In the genomic region with DNA sequence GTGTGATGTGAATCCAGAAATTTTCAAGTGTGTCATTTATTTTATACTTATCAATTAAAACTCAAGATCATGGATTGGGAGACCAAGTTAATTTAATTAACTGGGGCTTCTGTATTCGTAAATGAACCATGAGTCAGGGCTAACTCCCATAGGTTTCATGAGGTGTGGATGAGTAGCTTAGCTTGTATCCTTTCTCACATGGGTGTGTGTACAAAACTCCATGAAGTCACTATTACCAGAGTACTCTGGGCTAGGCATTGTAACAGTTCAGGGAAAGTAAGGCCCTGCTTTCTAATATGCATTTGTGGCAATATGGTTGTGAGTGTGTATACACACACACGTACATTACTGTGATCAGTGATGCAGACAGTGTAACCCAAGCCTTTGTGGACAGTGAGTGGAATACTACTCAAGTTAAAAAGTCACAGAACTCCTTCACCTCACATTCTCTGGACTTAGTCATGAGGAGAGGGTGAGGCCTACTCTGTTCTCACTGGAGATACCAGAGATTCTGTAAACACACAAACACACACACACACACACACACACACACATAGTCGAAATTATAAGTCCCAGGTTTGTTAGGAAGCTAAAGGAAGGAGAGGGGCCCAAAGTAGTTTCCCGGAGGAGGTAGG, we compare ENCODE assay signal across 15 cellular contexts. TPM values are rescaled to one million over a fixed set of nuclear protein-coding genes. Genes with fewer than 3 reads are reported as not detected.
DNase-seq lines count a peak whose midpoint lies in the region; ATAC-seq and TF ChIP-seq lines count a peak whose summit lies in the region.
"Had no signal": no experiment of that assay in that cellular context is flagged by ENCODE, and none has a peak within 500 bp of the region (broad histone marks: within the 10 kb centered on the region; RNA-seq: fewer than 3 reads in every experiment).

No MANE protein-coding gene starts in this region.

- peak overlapping the region; percentile 71 for H3K27ac Mint-ChIP-seq in activated CD8-positive, alpha-beta T cell treated with anti-CD3 and anti-CD28 coated beads for 36 hours
- H3K27ac Mint-ChIP-seq in activated CD8-positive, alpha-beta T cell treated with anti-CD3 and anti-CD28 coated beads, Interleukin-2, amount 10 ng/mL, durations not matched to agents 7 days and 5 days = no peak overlapping the region
- H3K27ac Mint-ChIP-seq in stimulated activated naive B cell treated with anti-CD40 and anti-IgM and Interleukin-4, amounts not matched to agents 10 μg/mL and 1 μg/mL and 100 μg/mL, for 72 hours = peak overlapping the region; percentile 15

- peaks cover 43% of the 10 kb centered on the region for H3K36me3 ChIP-seq in adipocyte (ENCODE audit: control insufficient read depth, insufficient read depth, low read length, severe bottlenecking)

- no peak for DNase-seq in activated CD8-positive, alpha-beta T cell treated with anti-CD3 and anti-CD28 coated beads for 36 hours
- no peak for DNase-seq in activated CD8-positive, alpha-beta T cell treated with anti-CD3 and anti-CD28 coated beads, Interleukin-2, amount 10 ng/mL, durations not matched to agents 7 days and 5 days
- DNase-seq in adipocyte (ENCODE audit: low read depth) (peak; percentile 33), glomerular visceral epithelial cell (ENCODE audit: extremely low spot score) (peak; percentile 79), GM10248 (ENCODE audit: extremely low spot score) (no peak), activated gamma-delta T cell treated with Interleukin-2 at 50 U/mL for 16 hours (no peak)
- no peak for DNase-seq in stimulated activated naive B cell treated with anti-CD40 and anti-IgM and Interleukin-4, amounts not matched to agents 10 μg/mL and 1 μg/mL and 100 μg/mL, for 72 hours
- DNase-seq: activated effector memory CD4-positive, alpha-beta T cell treated with anti-CD3 and anti-CD28 coated beads, Interleukin-2, amount 50 U/mL, for 16 hours; esophagus squamous epithelium; kidney; NCI-H1417 treated with DMSO at 0.1 percent for 48 hours; NCI-H82; upper lobe of left lung had no signal

- H3K4me1 ChIP-seq in adipocyte (ENCODE audit: control insufficient read depth, insufficient read depth, low read length) = peaks cover 44% of the 10 kb centered on the region

- CTCF ChIA-PET in activated CD8-positive, alpha-beta T cell treated with anti-CD3 and anti-CD28 coated beads for 36 hours (lab: Charles Lee) = interaction anchor here (1.0 to 1.4 kb wide), 3 partner anchors 9 to 510 kb away, joined by 3 to 5 read pairs (median 3); no protein-coding TSS in a partner anchor
- CTCF ChIA-PET in activated CD8-positive, alpha-beta T cell treated with anti-CD3 and anti-CD28 coated beads, Interleukin-2, amount 10 ng/mL, durations not matched to agents 7 days and 5 days (lab: Charles Lee) = interaction anchor here (1.4 kb wide), 1 partner anchor 26 kb away, joined by 4 read pairs; no protein-coding TSS in a partner anchor
- CTCF ChIA-PET in GM10248 (lab: Yijun Ruan, JAX) = interaction anchor here (0.6 to 1.6 kb wide), 4 partner anchors 8 to 42 kb away, joined by 3 to 4 read pairs (median 3); no protein-coding TSS in a partner anchor

- ATAC-seq in activated CD8-positive, alpha-beta T cell treated with anti-CD3 and anti-CD28 coated beads for 36 hours = no peak
- ATAC-seq in activated CD8-positive, alpha-beta T cell treated with anti-CD3 and anti-CD28 coated beads, Interleukin-2, amount 10 ng/mL, durations not matched to agents 7 days and 5 days = no peak
- no peak for ATAC-seq in stimulated activated naive B cell treated with anti-CD40 and anti-IgM and Interleukin-4, amounts not matched to agents 10 μg/mL and 1 μg/mL and 100 μg/mL, for 72 hours (replicated peaks)
- ATAC-seq in HG02678 (IDR thresholded peaks at IDR 0.05; ENCODE audit: unreplicated experiment) = no peak
- ATAC-seq: A549 had no signal

- H3K27me3 ChIP-seq in adipocyte (replicated peaks; ENCODE audit: control insufficient read depth, insufficient read depth, low read length) = no peaks in the 10 kb centered on the region
- H3K27me3 ChIP-seq: esophagus squamous epithelium, upper lobe of left lung had no signal

- no peak overlapping the region for H3K4me3 Mint-ChIP-seq in activated CD8-positive, alpha-beta T cell treated with anti-CD3 and anti-CD28 coated beads for 36 hours
- H3K4me3 Mint-ChIP-seq in activated CD8-positive, alpha-beta T cell treated with anti-CD3 and anti-CD28 coated beads, Interleukin-2, amount 10 ng/mL, durations not matched to agents 7 days and 5 days = no peak overlapping the region
- peak overlapping the region; percentile 3 to 28 for H3K4me3 Mint-ChIP-seq in stimulated activated naive B cell treated with anti-CD40 and anti-IgM and Interleukin-4, amounts not matched to agents 10 μg/mL and 1 μg/mL and 100 μg/mL, for 72 hours

- H3K4me3 ChIP-seq in adipocyte (ENCODE audit: low read length) = no peak overlapping the region
- H3K4me3 ChIP-seq: A549, esophagus squamous epithelium, upper lobe of left lung had no signal

- no peaks in the 10 kb centered on the region for H3K27me3 Mint-ChIP-seq in activated CD8-positive, alpha-beta T cell treated with anti-CD3 and anti-CD28 coated beads for 36 hours
- no peaks in the 10 kb centered on the region for H3K27me3 Mint-ChIP-seq in activated CD8-positive, alpha-beta T cell treated with anti-CD3 and anti-CD28 coated beads, Interleukin-2, amount 10 ng/mL, durations not matched to agents 7 days and 5 days (ENCODE audit: low read depth)
- no peaks in the 10 kb centered on the region for H3K27me3 Mint-ChIP-seq in stimulated activated naive B cell treated with anti-CD40 and anti-IgM and Interleukin-4, amounts not matched to agents 10 μg/mL and 1 μg/mL and 100 μg/mL, for 72 hours

- H3K9ac ChIP-seq in adipocyte (ENCODE audit: low read length) = no peak overlapping the region

- intact Hi-C loops in activated CD8-positive, alpha-beta T cell treated with anti-CD3 and anti-CD28 coated beads for 36 hours (cut with micrococcal nuclease) = no loop called here

- no peaks in the 10 kb centered on the region for H3K9me3 ChIP-seq in adipocyte (ENCODE audit: control insufficient read depth, low read length)
- H3K9me3 ChIP-seq: A549, esophagus squamous epithelium, upper lobe of left lung had no signal

- TF ChIP-seq CTCF in activated CD8-positive, alpha-beta T cell treated with anti-CD3 and anti-CD28 coated beads for 36 hours (IDR thresholded peaks at IDR 0.05) = no peak
- TF ChIP-seq CTCF in GM10248 (IDR thresholded peaks at IDR 0.05; ENCODE audit: control extremely low read depth, extremely low read depth, low read depth, missing control alignments) = no peak

- H3K4me1 Mint-ChIP-seq in activated CD8-positive, alpha-beta T cell treated with anti-CD3 and anti-CD28 coated beads for 36 hours (ENCODE audit: low read depth) = peaks cover 23% of the 10 kb centered on the region
- peaks cover 2% of the 10 kb centered on the region for H3K4me1 Mint-ChIP-seq in activated CD8-positive, alpha-beta T cell treated with anti-CD3 and anti-CD28 coated beads, Interleukin-2, amount 10 ng/mL, durations not matched to agents 7 days and 5 days (ENCODE audit: low read depth)
- peaks cover 25 to 36% of the 10 kb centered on the region in 2 donors for H3K4me1 Mint-ChIP-seq in stimulated activated naive B cell treated with anti-CD40 and anti-IgM and Interleukin-4, amounts not matched to agents 10 μg/mL and 1 μg/mL and 100 μg/mL, for 72 hours

- H3K9me3 Mint-ChIP-seq in activated CD8-positive, alpha-beta T cell treated with anti-CD3 and anti-CD28 coated beads for 36 hours = no peaks in the 10 kb centered on the region
- H3K9me3 Mint-ChIP-seq in activated CD8-positive, alpha-beta T cell treated with anti-CD3 and anti-CD28 coated beads, Interleukin-2, amount 10 ng/mL, durations not matched to agents 7 days and 5 days (ENCODE audit: insufficient read depth) = no peaks in the 10 kb centered on the region
- H3K9me3 Mint-ChIP-seq in stimulated activated naive B cell treated with anti-CD40 and anti-IgM and Interleukin-4, amounts not matched to agents 10 μg/mL and 1 μg/mL and 100 μg/mL, for 72 hours = no peaks in the 10 kb centered on the region

- H3K36me3 Mint-ChIP-seq in activated CD8-positive, alpha-beta T cell treated with anti-CD3 and anti-CD28 coated beads for 36 hours (ENCODE audit: low read depth) = peaks cover 37% of the 10 kb centered on the region
- peaks cover 40% of the 10 kb centered on the region for H3K36me3 Mint-ChIP-seq in activated CD8-positive, alpha-beta T cell treated with anti-CD3 and anti-CD28 coated beads, Interleukin-2, amount 10 ng/mL, durations not matched to agents 7 days and 5 days (ENCODE audit: low read depth)
- peaks cover 34 to 48% of the 10 kb centered on the region in 2 donors for H3K36me3 Mint-ChIP-seq in stimulated activated naive B cell treated with anti-CD40 and anti-IgM and Interleukin-4, amounts not matched to agents 10 μg/mL and 1 μg/mL and 100 μg/mL, for 72 hours

- POLR2A ChIA-PET in activated CD8-positive, alpha-beta T cell treated with anti-CD3 and anti-CD28 coated beads for 36 hours (lab: Charles Lee) = no interaction called here
- POLR2A ChIA-PET in activated CD8-positive, alpha-beta T cell treated with anti-CD3 and anti-CD28 coated beads, Interleukin-2, amount 10 ng/mL, durations not matched to agents 7 days and 5 days (lab: Charles Lee) = no interaction called here
- POLR2A ChIA-PET in GM10248 (lab: Yijun Ruan, JAX) = interaction anchor here (0.6 kb wide), 1 partner anchor 53 kb away, joined by 3 read pairs; no protein-coding TSS in a partner anchor

RNA-seq across cellular contexts. Expression of a gene that starts 3.5 kb away (rescaled TPM):
- total RNA-seq in activated CD8-positive, alpha-beta T cell treated with anti-CD3 and anti-CD28 coated beads for 36 hours = 1 to 10 TPM; 1.8 to 2.4 TPM
- total RNA-seq in activated CD8-positive, alpha-beta T cell treated with anti-CD3 and anti-CD28 coated beads, Interleukin-2, amount 10 ng/mL, durations not matched to agents 7 days and 5 days = 1 to 10 TPM; 2.8 to 4.2 TPM

RNA-seq across cellular contexts. Expression of a gene that starts 47.1 kb away (rescaled TPM):
- 10 to 100 TPM; 37.2 to 38.0 TPM for total RNA-seq in activated CD8-positive, alpha-beta T cell treated with anti-CD3 and anti-CD28 coated beads for 36 hours
- total RNA-seq in activated CD8-positive, alpha-beta T cell treated with anti-CD3 and anti-CD28 coated beads, Interleukin-2, amount 10 ng/mL, durations not matched to agents 7 days and 5 days = 10 to 100 TPM; 59.9 to 60.1 TPM

RNA-seq across cellular contexts. Expression of a gene that starts 50.3 kb away (rescaled TPM):
- total RNA-seq in activated CD8-positive, alpha-beta T cell treated with anti-CD3 and anti-CD28 coated beads for 36 hours = 100 to 1,000 TPM; 139 TPM
- total RNA-seq in activated CD8-positive, alpha-beta T cell treated with anti-CD3 and anti-CD28 coated beads, Interleukin-2, amount 10 ng/mL, durations not matched to agents 7 days and 5 days = 100 to 1,000 TPM; 159 to 169 TPM

Comparison
In these comparisons a context has a peak if more than half of its experiments do, and no peak if none do; other contexts are left out.
1. DNase-seq: peak in adipocyte (single experiment) and glomerular visceral epithelial cell (single experiment); none in activated CD8-positive, alpha-beta T cell treated with anti-CD3 and anti-CD28 coated beads for 36 hours (single experiment), activated CD8-positive, alpha-beta T cell treated with anti-CD3 and anti-CD28 coated beads, Interleukin-2, amount 10 ng/mL, durations not matched to agents 7 days and 5 days (single experiment), stimulated activated naive B cell treated with anti-CD40 and anti-IgM and Interleukin-4, amounts not matched to agents 10 μg/mL and 1 μg/mL and 100 μg/mL, for 72 hours (single experiment), GM10248 (single experiment) and activated gamma-delta T cell treated with Interleukin-2 at 50 U/mL for 16 hours (single experiment).
2. H3K4me3 Mint-ChIP-seq: peak in stimulated activated naive B cell treated with anti-CD40 and anti-IgM and Interleukin-4, amounts not matched to agents 10 μg/mL and 1 μg/mL and 100 μg/mL, for 72 hours (2 of 2); none in activated CD8-positive, alpha-beta T cell treated with anti-CD3 and anti-CD28 coated beads for 36 hours (single experiment) and activated CD8-positive, alpha-beta T cell treated with anti-CD3 and anti-CD28 coated beads, Interleukin-2, amount 10 ng/mL, durations not matched to agents 7 days and 5 days (single experiment).